ENCODE assay signal across 1 cellular context in the genomic region with DNA sequence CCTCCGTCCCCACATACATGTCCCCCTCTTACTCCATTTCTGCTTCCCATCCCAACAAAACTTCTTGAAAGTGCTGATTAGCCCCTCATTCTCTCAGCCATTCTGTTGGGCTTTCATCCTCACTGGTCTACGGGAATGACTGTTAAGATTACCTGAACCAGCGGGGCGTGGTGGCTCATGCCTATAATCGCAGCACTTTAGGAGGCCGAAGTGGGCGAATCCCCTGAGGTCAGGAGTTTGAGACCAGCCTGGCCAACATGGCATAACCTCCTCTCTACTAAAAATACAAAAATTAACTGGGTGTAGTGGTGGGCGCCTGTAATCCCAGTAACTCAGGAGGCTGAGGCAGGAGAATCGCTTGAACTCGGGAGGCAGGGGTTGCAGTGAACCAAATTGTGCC.
TF ChIP-seq lines count a peak whose summit lies in the region.

No MANE protein-coding gene starts in this region.

TF ChIP-seq in HEK293, 187 proteins besides CTCF, POLR2A, EP300 and RAD21:
- TF ChIP-seq, protein P1, sequence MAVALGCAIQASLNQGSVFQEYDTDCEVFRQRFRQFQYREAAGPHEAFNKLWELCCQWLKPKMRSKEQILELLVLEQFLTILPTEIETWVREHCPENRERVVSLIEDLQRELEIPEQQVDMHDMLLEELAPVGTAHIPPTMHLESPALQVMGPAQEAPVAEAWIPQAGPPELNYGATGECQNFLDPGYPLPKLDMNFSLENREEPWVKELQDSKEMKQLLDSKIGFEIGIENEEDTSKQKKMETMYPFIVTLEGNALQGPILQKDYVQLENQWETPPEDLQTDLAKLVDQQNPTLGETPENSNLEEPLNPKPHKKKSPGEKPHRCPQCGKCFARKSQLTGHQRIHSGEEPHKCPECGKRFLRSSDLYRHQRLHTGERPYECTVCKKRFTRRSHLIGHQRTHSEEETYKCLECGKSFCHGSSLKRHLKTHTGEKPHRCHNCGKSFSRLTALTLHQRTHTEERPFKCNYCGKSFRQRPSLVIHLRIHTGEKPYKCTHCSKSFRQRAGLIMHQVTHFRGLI (tag by site-specific recombination; IDR thresholded peaks at IDR 0.05), result 0 out of 2 replicates have a peak, but pooled peaks have one; percentile 20
